1 cellular context compared by ENCODE assay signal in genomic region chr11:45145421-45146071, GRCh38.
TF ChIP-seq lines count a peak whose summit lies in the region.

No MANE protein-coding gene starts in this region.

TF ChIP-seq in IMR-90, 13 proteins besides CTCF, POLR2A, EP300 and RAD21 (continued from another document):
- TF ChIP-seq FOS (IDR thresholded peaks at IDR 0.05; ENCODE audit: low read depth, low read length), result no peak
- TF ChIP-seq MAZ (IDR thresholded peaks at IDR 0.05; ENCODE audit: borderline replicate concordance, low read depth, low read length), result no peak
- no peak for TF ChIP-seq NFE2L2 (IDR thresholded peaks at IDR 0.05; ENCODE audit: low read depth, low read length)
- no peak for TF ChIP-seq MAFK (IDR thresholded peaks at IDR 0.05; ENCODE audit: low read depth, low read length)
- TF ChIP-seq CHD1 (IDR thresholded peaks at IDR 0.05; ENCODE audit: low read depth, low read length), result no peak
- TF ChIP-seq CEBPB (IDR thresholded peaks at IDR 0.05; ENCODE audit: low read depth, low read length), result no peak
- TF ChIP-seq MXI1 (IDR thresholded peaks at IDR 0.05; ENCODE audit: borderline replicate concordance, low read depth, low read length), result no peak
- no peak for TF ChIP-seq RCOR1 (IDR thresholded peaks at IDR 0.05; ENCODE audit: insufficient replicate concordance, low read length)
